Comparison of ENCODE assay signal across 8 cellular contexts in the genomic region with DNA sequence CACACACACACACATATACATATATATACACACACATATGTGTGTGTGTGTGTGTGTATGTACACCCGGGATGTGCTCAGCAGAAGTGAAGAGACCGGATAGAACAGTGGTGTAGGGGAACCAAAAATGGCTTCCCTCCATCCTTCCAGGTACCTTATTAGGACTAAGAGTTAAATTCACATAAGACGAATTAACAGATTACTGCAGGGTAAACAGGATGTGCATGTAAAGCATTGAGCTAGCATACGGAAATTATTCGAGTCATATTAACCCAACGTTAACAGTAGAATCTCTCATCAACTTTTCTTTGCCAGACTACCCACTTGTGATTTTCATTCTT. TPM values are rescaled to one million over a fixed set of nuclear protein-coding genes. Genes with fewer than 3 reads are reported as not detected.
DNase-seq lines count a peak whose midpoint lies in the region; ATAC-seq and TF ChIP-seq lines count a peak whose summit lies in the region.

No MANE protein-coding gene starts in this region.

- CTCF ChIA-PET in AG04449 (lab: Yijun Ruan, JAX): interaction anchor here (0.6 to 1.5 kb wide), 3 partner anchors 12 to 123 kb away, joined by 3 read pairs; no protein-coding TSS in a partner anchor
- CTCF ChIA-PET in HEK293 (lab: Yijun Ruan, JAX): interaction anchor here (0.7 kb wide), 1 partner anchor 9 kb away, joined by 3 read pairs; no protein-coding TSS in a partner anchor

- ATAC-seq in lower lobe of right lung: no peak

- H3K36me3 ChIP-seq in HEK293 (ENCODE audit: control insufficient read depth in 2 of 2, insufficient read depth in 1 of 2, low read length in 2 of 2) (peaks cover 22 to 72% of the 10 kb centered on the region in 2 experiments), lower lobe of right lung (peaks cover 29% of the 10 kb centered on the region)

- no peaks in the 10 kb centered on the region for H3K9me3 ChIP-seq in HEK293 (ENCODE audit: control insufficient read depth, insufficient read depth, low read depth, low read length)
- H3K9me3 ChIP-seq in lower lobe of right lung: no peaks in the 10 kb centered on the region

- H3K4me3 ChIP-seq in AG04449 (ENCODE audit: low read depth, low read length) (peak overlapping the region; percentile 92), HEK293 (ENCODE audit: low read depth, low read length) (peak overlapping the region; percentile 88), astrocyte of the spinal cord (ENCODE audit: low read depth, low read length) (peak overlapping the region; percentile 92), lower lobe of right lung (peak overlapping the region; percentile 94)

- DNase-seq in AG04449 (ENCODE audit: low read depth, low spot score) (no peak), astrocyte of the spinal cord (ENCODE audit: low read depth, low spot score) (peak; percentile 19), lower lobe of right lung (no peak), NCI-H510A (lab: John Stamatoyannopoulos, UW) (no peak), retina (no peak)
- DNase-seq in activated CD4-positive, CD25-positive, alpha-beta regulatory T cell treated with anti-CD3 and anti-CD28 coated beads, Interleukin-2, amount 50 U/mL, for 72 hours: no peak
- no peak for DNase-seq in activated CD8-positive, alpha-beta memory T cell treated with anti-CD3 and anti-CD28 coated beads, Interleukin-2, amount 50 U/mL, for 4 hours

- TF ChIP-seq CTCF in AG04449 (IDR thresholded peaks at IDR 0.05; ENCODE audit: insufficient read depth, low read length, missing control alignments) (no peak), HEK293 (tag by site-specific recombination; IDR thresholded peaks at IDR 0.05) (no peak), astrocyte of the spinal cord (IDR thresholded peaks at IDR 0.05; ENCODE audit: low read depth, low read length) (no peak), lower lobe of right lung (IDR thresholded peaks at IDR 0.05) (no peak)

- in situ Hi-C loops in astrocyte of the spinal cord (cut with HindIII; ENCODE audit: low sequenced_read_pairs): no loop called here

- intact Hi-C loops in lower lobe of right lung (cut with DNase I): loop anchor here (10.0 kb wide), 1 partner anchor 72 kb away; a partner anchor contains a TSS

- H3K27ac ChIP-seq in HEK293 (ENCODE audit: extremely low read depth, low read depth, low read length) (no peak overlapping the region; the same call in 1 of the 2 replicates), lower lobe of right lung (peak overlapping the region; percentile 89)

- H3K27me3 ChIP-seq in lower lobe of right lung (ENCODE audit: low read depth): no peaks in the 10 kb centered on the region

- H3K4me1 ChIP-seq in HEK293 (ENCODE audit: control insufficient read depth, insufficient read depth, low read length) (peaks cover 4% of the 10 kb centered on the region; the same call in 1 of the 2 replicates), lower lobe of right lung (peaks cover 26% of the 10 kb centered on the region)

- POLR2A ChIA-PET in AG04449 (lab: Yijun Ruan, JAX) (interaction anchor here (1.3 kb wide), 1 partner anchor 47 kb away, joined by 6 read pairs; no protein-coding TSS in a partner anchor), HEK293 (lab: Yijun Ruan, JAX) (interaction anchor here (1.4 to 2.4 kb wide), 2 partner anchors 17 to 34 kb away, joined by 9 to 31 read pairs; a partner anchor contains a TSS)

TF ChIP-seq in HEK293, 187 proteins besides CTCF, POLR2A, EP300 and RAD21:
- TF ChIP-seq SETDB1 (IDR thresholded peaks at IDR 0.05; ENCODE audit: insufficient read length, low read length) (no peak), KLF9 (tag by site-specific recombination; IDR thresholded peaks at IDR 0.05; ENCODE audit: low read depth) (no peak), ZSCAN16 (tag by site-specific recombination; IDR thresholded peaks at IDR 0.05) (no peak), ZNF184 (tag by site-specific recombination; IDR thresholded peaks at IDR 0.05) (0 out of 2 replicates have a peak, but pooled peaks have one; percentile 20), MZF1 (tag by site-specific recombination; IDR thresholded peaks at IDR 0.05; ENCODE audit: borderline replicate concordance) (no peak), GLI2 (tag by site-specific recombination; IDR thresholded peaks at IDR 0.05; ENCODE audit: borderline replicate concordance, low read depth) (no peak), KLF8 (tag by site-specific recombination; IDR thresholded peaks at IDR 0.05) (no peak), ZNF10 (tag by site-specific recombination; IDR thresholded peaks at IDR 0.05) (no peak)
- TF ChIP-seq, protein P1, sequence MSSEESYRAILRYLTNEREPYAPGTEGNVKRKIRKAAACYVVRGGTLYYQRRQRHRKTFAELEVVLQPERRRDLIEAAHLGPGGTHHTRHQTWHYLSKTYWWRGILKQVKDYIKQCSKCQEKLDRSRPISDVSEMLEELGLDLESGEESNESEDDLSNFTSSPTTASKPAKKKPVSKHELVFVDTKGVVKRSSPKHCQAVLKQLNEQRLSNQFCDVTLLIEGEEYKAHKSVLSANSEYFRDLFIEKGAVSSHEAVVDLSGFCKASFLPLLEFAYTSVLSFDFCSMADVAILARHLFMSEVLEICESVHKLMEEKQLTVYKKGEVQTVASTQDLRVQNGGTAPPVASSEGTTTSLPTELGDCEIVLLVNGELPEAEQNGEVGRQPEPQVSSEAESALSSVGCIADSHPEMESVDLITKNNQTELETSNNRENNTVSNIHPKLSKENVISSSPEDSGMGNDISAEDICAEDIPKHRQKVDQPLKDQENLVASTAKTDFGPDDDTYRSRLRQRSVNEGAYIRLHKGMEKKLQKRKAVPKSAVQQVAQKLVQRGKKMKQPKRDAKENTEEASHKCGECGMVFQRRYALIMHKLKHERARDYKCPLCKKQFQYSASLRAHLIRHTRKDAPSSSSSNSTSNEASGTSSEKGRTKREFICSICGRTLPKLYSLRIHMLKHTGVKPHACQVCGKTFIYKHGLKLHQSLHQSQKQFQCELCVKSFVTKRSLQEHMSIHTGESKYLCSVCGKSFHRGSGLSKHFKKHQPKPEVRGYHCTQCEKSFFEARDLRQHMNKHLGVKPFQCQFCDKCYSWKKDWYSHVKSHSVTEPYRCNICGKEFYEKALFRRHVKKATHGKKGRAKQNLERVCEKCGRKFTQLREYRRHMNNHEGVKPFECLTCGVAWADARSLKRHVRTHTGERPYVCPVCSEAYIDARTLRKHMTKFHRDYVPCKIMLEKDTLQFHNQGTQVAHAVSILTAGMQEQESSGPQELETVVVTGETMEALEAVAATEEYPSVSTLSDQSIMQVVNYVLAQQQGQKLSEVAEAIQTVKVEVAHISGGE (tag by site-specific recombination; conservative IDR thresholded peaks at IDR 0.05; ENCODE audit: low read depth): peak; percentile 66

RNA-seq across cellular contexts. Expression of a gene that starts 0.7 kb away (rescaled TPM):
- total RNA-seq in lower lobe of right lung: 24.4 TPM

RNA-seq across cellular contexts. Expression of a gene that starts 1.1 kb away (rescaled TPM):
- total RNA-seq in lower lobe of right lung: 2.5 TPM

RNA-seq across cellular contexts. Expression of a gene that starts 19.0 kb away (rescaled TPM):
- 23.9 TPM for total RNA-seq in lower lobe of right lung

RNA-seq across cellular contexts. Expression of a gene that starts 34.3 kb away (rescaled TPM):
- 36.4 TPM for total RNA-seq in lower lobe of right lung
